Comparison of ENCODE assay signal across 8 cellular contexts in the genomic region with DNA sequence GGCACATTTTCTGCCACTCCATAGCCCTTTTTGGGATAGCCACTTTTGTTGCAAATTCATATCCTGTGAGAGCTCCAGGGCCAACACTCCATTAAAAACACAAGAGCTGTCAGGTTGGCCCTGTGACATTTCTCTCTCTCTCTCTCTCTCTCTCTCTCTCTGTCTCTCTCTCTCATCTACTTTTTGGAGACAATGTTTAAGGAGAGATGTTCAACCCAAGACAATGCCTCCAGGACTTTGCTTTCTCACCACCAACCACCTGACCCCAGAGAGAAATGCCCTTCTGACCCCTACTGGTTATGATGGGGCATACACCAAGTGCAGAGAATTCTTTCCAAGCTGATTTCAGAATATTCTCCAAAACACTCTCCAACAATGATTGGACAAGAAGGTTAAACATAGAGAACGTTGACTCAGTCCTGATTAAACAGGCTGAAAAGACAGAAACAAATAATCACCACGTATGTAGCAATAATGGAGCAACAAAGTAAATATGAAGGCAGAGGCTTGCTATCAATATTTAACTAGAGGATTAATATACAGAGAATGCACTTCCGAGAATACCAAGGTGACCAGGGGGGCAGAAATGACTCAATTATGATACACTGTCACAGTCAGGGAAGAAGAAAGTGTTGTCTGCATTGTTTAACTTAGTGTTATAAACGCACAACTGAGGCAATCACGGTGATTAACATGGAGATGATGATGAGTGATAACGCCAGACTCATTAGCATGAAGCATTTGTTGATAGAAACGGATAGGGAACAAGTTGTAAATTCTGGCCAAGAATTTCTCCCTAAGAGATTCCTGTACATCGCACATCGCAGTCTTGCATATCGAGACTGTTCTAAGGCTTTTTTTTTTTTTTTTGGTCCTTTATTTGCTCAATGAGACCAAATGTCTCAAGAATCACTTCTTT.
A peak's percentile ranks its signal among the peaks of the same experiment; 100 is the strongest.
DNase-seq lines count a peak whose midpoint lies in the region; ATAC-seq and TF ChIP-seq lines count a peak whose summit lies in the region.

No MANE protein-coding gene starts in this region.

- CTCF ChIA-PET in Caco-2 (lab: Charles Lee) (interaction anchor here (0.5 to 1.3 kb wide), 9 partner anchors 13 to 231 kb away, joined by 3 to 11 read pairs (median 4); no protein-coding TSS in a partner anchor), Panc1 (lab: Charles Lee) (interaction anchor here (0.5 to 0.7 kb wide), 5 partner anchors 29 to 1978 kb away, joined by 3 to 7 read pairs (median 4); no protein-coding TSS in a partner anchor)

- BruUV-seq in Caco-2 (replicated peaks; lab: Mats Ljungman, UMichigan) = no TSS peak
- BruUV-seq in Panc1 (replicated peaks; lab: Mats Ljungman, UMichigan) = no TSS peak

- POLR2A ChIA-PET in Caco-2 (lab: Charles Lee) = interaction anchor here (0.5 kb wide), 1 partner anchor 1185 kb away, joined by 3 read pairs; no protein-coding TSS in a partner anchor
- POLR2A ChIA-PET in Panc1 (lab: Charles Lee) = no interaction called here

- no peaks in the 10 kb centered on the region for H3K9me3 Mint-ChIP-seq in Caco-2 (ENCODE audit: unreplicated experiment)
- no peaks in the 10 kb centered on the region for H3K9me3 Mint-ChIP-seq in central memory CD8-positive, alpha-beta T cell

- H3K4me1 ChIP-seq in Caco-2 (peaks cover 36% of the 10 kb centered on the region), Panc1 (ENCODE audit: control insufficient read depth, insufficient read depth, low read length) (peaks cover 8% of the 10 kb centered on the region; the same call in 1 of the 2 replicates)

- no peaks in the 10 kb centered on the region for H3K27me3 Mint-ChIP-seq in Caco-2 (ENCODE audit: insufficient read depth, unreplicated experiment)
- H3K27me3 Mint-ChIP-seq in central memory CD8-positive, alpha-beta T cell = no peaks in the 10 kb centered on the region

- no peaks in the 10 kb centered on the region for H3K36me3 Mint-ChIP-seq in Caco-2 (ENCODE audit: insufficient read depth, unreplicated experiment)
- no peaks in the 10 kb centered on the region for H3K36me3 Mint-ChIP-seq in central memory CD8-positive, alpha-beta T cell (ENCODE audit: insufficient read depth)

- H3K4me3 ChIP-seq in Caco-2 (ENCODE audit: low read depth, low read length) (no peak overlapping the region), Panc1 (ENCODE audit: low read depth in 2 of 2, low read length in 2 of 2) (no peak overlapping the region)

- peaks cover 11% of the 10 kb centered on the region for H3K4me1 Mint-ChIP-seq in Caco-2 (ENCODE audit: low read depth, unreplicated experiment)
- peaks cover 30% of the 10 kb centered on the region for H3K4me1 Mint-ChIP-seq in central memory CD8-positive, alpha-beta T cell

- DNase-seq in Caco-2 (peak; percentile 81 to 88), Panc1 (ENCODE audit: low read depth, low spot score) (peak; percentile 87), mucosa of gallbladder (ENCODE audit: low spot score) (peak; percentile 51), UCSD-AML1 (lab: John Stamatoyannopoulos, UW; ENCODE audit: unreplicated experiment) (no peak), mesenteric fat pad (ENCODE audit: low spot score) (no peak)
- no peak for DNase-seq in central memory CD8-positive, alpha-beta T cell (ENCODE audit: low spot score in 2 of 2)

- H3K27ac Mint-ChIP-seq in Caco-2 (ENCODE audit: unreplicated experiment) = peak overlapping the region; percentile 8
- H3K27ac Mint-ChIP-seq in central memory CD8-positive, alpha-beta T cell (ENCODE audit: low read depth) = peak overlapping the region; percentile 11

- peak overlapping the region; percentile 28 for H3K4me3 Mint-ChIP-seq in Caco-2 (ENCODE audit: unreplicated experiment)
- peak overlapping the region; percentile 10 for H3K4me3 Mint-ChIP-seq in central memory CD8-positive, alpha-beta T cell

- peak; percentile 73 for ATAC-seq in GM18861 (IDR thresholded peaks at IDR 0.05; ENCODE audit: unreplicated experiment)
- peak; percentile 54 for ATAC-seq in HG03103 (IDR thresholded peaks at IDR 0.05; ENCODE audit: low read depth, unreplicated experiment)
- ATAC-seq in Panc1 = peak; percentile 90
- ATAC-seq in central memory CD8-positive, alpha-beta T cell (replicated peaks; ENCODE audit: extremely low read depth, poor library complexity, severe bottlenecking) = peak; percentile 70

- in situ Hi-C loops in Panc1 (cut with HindIII; ENCODE audit: low pct_unique_long_range_greater_than_20kb, low sequenced_read_pairs) = no loop called here

- H3K27ac ChIP-seq in Panc1 (ENCODE audit: low read length) = peak overlapping the region; percentile 71

- no peaks in the 10 kb centered on the region for H3K27me3 ChIP-seq in Caco-2 (replicated peaks; ENCODE audit: control insufficient read depth, insufficient read depth, low read length)
- no peaks in the 10 kb centered on the region for H3K27me3 ChIP-seq in Panc1 (ENCODE audit: control insufficient read depth, insufficient read depth, low read length)

- no peaks in the 10 kb centered on the region for H3K36me3 ChIP-seq in Caco-2 (ENCODE audit: control insufficient read depth, insufficient read depth, low read length)
- no peaks in the 10 kb centered on the region for H3K36me3 ChIP-seq in Panc1 (ENCODE audit: control insufficient read depth, insufficient read depth, low read length)

- H3K9me3 ChIP-seq in Caco-2 (no peaks in the 10 kb centered on the region), Panc1 (ENCODE audit: control insufficient read depth, insufficient read depth, low read depth, low read length) (no peaks in the 10 kb centered on the region)

- intact Hi-C loops in Caco-2 (cut with micrococcal nuclease; ENCODE audit: unreplicated experiment) = loop anchor here (1.0 to 5.0 kb wide), 7 partner anchors 40 to 361 kb away; a partner anchor contains a TSS
- intact Hi-C loops in Panc1 (cut with micrococcal nuclease; ENCODE audit: unreplicated experiment) = loop anchor here (10.0 kb wide), 1 partner anchor 141 kb away; no protein-coding TSS in a partner anchor

- TF ChIP-seq CTCF in Caco-2 (IDR thresholded peaks at IDR 0.05; ENCODE audit: insufficient read depth in 1 of 2, low read depth in 1 of 2, low read length in 1 of 2, severe bottlenecking in 1 of 2, unreplicated experiment in 1 of 2) = peak; percentile 72 to 92
- peak; percentile 72 for TF ChIP-seq CTCF in Panc1 (IDR thresholded peaks at IDR 0.05)

Comparison
In these comparisons a context has a peak if more than half of its experiments do, and no peak if none do; other contexts are left out.
1. DNase-seq: peak in Caco-2 (2 of 2), Panc1 (single experiment) and mucosa of gallbladder (single experiment); none in central memory CD8-positive, alpha-beta T cell (0 of 2), UCSD-AML1 (single experiment) and mesenteric fat pad (single experiment).
2. Peak in every context shown above with its lines, with median percentiles within 50 percentile points of each other: ATAC-seq.